Comparison of ENCODE assay signal across 8 cellular contexts in genomic region chr9:104868687-104869404, GRCh38. TPM values are rescaled to one million over a fixed set of nuclear protein-coding genes. Genes with fewer than 3 reads are reported as not detected.
DNase-seq lines count a peak whose midpoint lies in the region; ATAC-seq and TF ChIP-seq lines count a peak whose summit lies in the region.

No MANE protein-coding gene starts in this region.

- peaks cover 30 to 47% of the 10 kb centered on the region in 2 experiments for H3K4me1 ChIP-seq in SK-N-SH (ENCODE audit: control insufficient read depth in 1 of 2, insufficient read depth in 2 of 2, low read depth in 1 of 2, low read length in 1 of 2)

- ATAC-seq in GM21737 (IDR thresholded peaks at IDR 0.05; ENCODE audit: unreplicated experiment) = peak; percentile 96
- ATAC-seq in omental fat pad (ENCODE audit: low FRiP score) = peak; percentile 76

- peak overlapping the region; percentile 52; the same call in 1 of the 2 replicates for H3K4me2 ChIP-seq in SK-N-SH

- CTCF ChIA-PET in SK-N-SH (lab: Yijun Ruan, JAX) = interaction anchor here (0.9 to 1.6 kb wide), 5 partner anchors 8 to 547 kb away, joined by 3 to 8 read pairs (median 4); no protein-coding TSS in a partner anchor

- no peak overlapping the region for H2AFZ ChIP-seq in SK-N-SH (ENCODE audit: low read depth)

- no peaks in the 10 kb centered on the region for H4K20me1 ChIP-seq in SK-N-SH (ENCODE audit: insufficient read depth)

- POLR2A ChIA-PET in SK-N-SH (lab: Yijun Ruan, JAX) = no interaction called here

- no peaks in the 10 kb centered on the region for H3K36me3 ChIP-seq in SK-N-SH (replicated peaks in 1 of 2; ENCODE audit: control insufficient read depth in 1 of 2, insufficient read depth in 2 of 2, low read length in 1 of 2)

- no peak for TF ChIP-seq RAD21 in SK-N-SH (IDR thresholded peaks at IDR 0.05; ENCODE audit: low read length)

- H3K79me2 ChIP-seq in SK-N-SH (ENCODE audit: insufficient read depth) = no peaks in the 10 kb centered on the region

- no peaks in the 10 kb centered on the region for H3K27me3 ChIP-seq in SK-N-SH (ENCODE audit: insufficient read depth)

- no peak overlapping the region for H3K4me3 ChIP-seq in SK-N-SH (ENCODE audit: low read depth in 2 of 2, low read length in 1 of 2)
- no peak overlapping the region for H3K4me3 ChIP-seq in fibroblast of the aortic adventitia (ENCODE audit: low read depth, low read length)

- DNase-seq in EL (peak; percentile 67), HuH-7.5 (ENCODE audit: low spot score) (peak; percentile 87), SK-N-SH (peak; percentile 37), fibroblast of the aortic adventitia (ENCODE audit: low read depth) (peak; percentile 89), omental fat pad (ENCODE audit: low spot score) (no peak), T-helper 9 cell (no peak), cerebellum (ENCODE audit: low spot score) (no peak)

- no peak overlapping the region for H3K9ac ChIP-seq in SK-N-SH

- TF ChIP-seq EP300 in SK-N-SH (IDR thresholded peaks at IDR 0.05; ENCODE audit: borderline replicate concordance in 1 of 2, low read depth in 1 of 2, low read length in 1 of 2) = peak; percentile 18 to 40; a peak in 1 of 4 replicates

- H3F3A ChIP-seq in SK-N-SH (replicated peaks; ENCODE audit: insufficient read depth) = peaks cover 27% of the 10 kb centered on the region

- H3K9me2 ChIP-seq in SK-N-SH = no peaks in the 10 kb centered on the region

- H3K9me3 ChIP-seq in SK-N-SH = no peaks in the 10 kb centered on the region

- TF ChIP-seq CTCF in SK-N-SH (IDR thresholded peaks at IDR 0.05) (no peak), fibroblast of the aortic adventitia (IDR thresholded peaks at IDR 0.05; ENCODE audit: insufficient read depth, low read length) (no peak), omental fat pad (IDR thresholded peaks at IDR 0.05) (no peak)

- peak overlapping the region; percentile 71 to 74 for H3K27ac ChIP-seq in SK-N-SH (ENCODE audit: low read depth in 2 of 2, low read length in 1 of 2)

- WGBS in SK-N-SH (ENCODE audit: low lambda C conversion rate) = 66% methylated on average over 12 of the region's 12 CpGs

TF ChIP-seq in SK-N-SH, 30 proteins besides CTCF, POLR2A, EP300 and RAD21:
- TF ChIP-seq USF1 (IDR thresholded peaks at IDR 0.05; ENCODE audit: borderline replicate concordance, low read depth) (no peak), RXRA (IDR thresholded peaks at IDR 0.05; ENCODE audit: borderline replicate concordance, low read depth) (peak; percentile 100), TCF12 (IDR thresholded peaks at IDR 0.05) (peak; percentile 88), PBX3 (IDR thresholded peaks at IDR 0.05) (peak; percentile 82), RCOR1 (IDR thresholded peaks at IDR 0.05; ENCODE audit: low read length) (no peak), POLR2AphosphoS5 (IDR thresholded peaks at IDR 0.05; ENCODE audit: low read depth, low read length) (peak; percentile 38; the same call in 1 of the 2 replicates), GABPA (IDR thresholded peaks at IDR 0.05; ENCODE audit: low read depth) (no peak), EZH2phosphoT487 (IDR thresholded peaks at IDR 0.05; ENCODE audit: borderline replicate concordance, low read depth) (no peak), ZBTB33 (IDR thresholded peaks at IDR 0.05; ENCODE audit: borderline replicate concordance, low read depth) (no peak), YY1 (IDR thresholded peaks at IDR 0.05; ENCODE audit: low read depth) (no peak), SIN3A (IDR thresholded peaks at IDR 0.05; ENCODE audit: borderline replicate concordance, low read depth, low read length) (peak; percentile 71; the same call in 1 of the 2 replicates), ELF1 (IDR thresholded peaks at IDR 0.05) (no peak), NRF1 (IDR thresholded peaks at IDR 0.05; ENCODE audit: low read depth, low read length) (no peak), REST (IDR thresholded peaks at IDR 0.05; ENCODE audit: low read depth, low read length) (no peak), FOXJ3 (CRISPR knock-in tag; IDR thresholded peaks at IDR 0.05) (no peak), JUND (IDR thresholded peaks at IDR 0.05) (0 out of 2 replicates have a peak, but pooled peaks have one; percentile 8), CHD2 (IDR thresholded peaks at IDR 0.05; ENCODE audit: low read length, partially characterized antibody) (no peak)
- TF ChIP-seq, protein P1, sequence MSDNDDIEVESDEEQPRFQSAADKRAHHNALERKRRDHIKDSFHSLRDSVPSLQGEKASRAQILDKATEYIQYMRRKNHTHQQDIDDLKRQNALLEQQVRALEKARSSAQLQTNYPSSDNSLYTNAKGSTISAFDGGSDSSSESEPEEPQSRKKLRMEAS (IDR thresholded peaks at IDR 0.05; ENCODE audit: low read depth) = 0 out of 2 replicates have a peak, but pooled peaks have one; percentile 29

RNA-seq across cellular contexts. Expression of gene ABCA1, which starts 59.1 kb away (rescaled TPM):
- 5.3 and 9.3 TPM in 2 replicates for polyA plus RNA-seq in SK-N-SH (2012; rRNA removed)
- polyA plus RNA-seq in SK-N-SH (2012; cell fraction: cytosol; rRNA removed) = 4.7 and 4.9 TPM in 2 replicates
- 4.2 and 7.3 TPM in 2 replicates for polyA plus RNA-seq in SK-N-SH (2012; cell fraction: nucleus; rRNA removed)
- total RNA-seq in fibroblast of the aortic adventitia (ENCODE audit: low replicate concordance) = 40.1 and 45.0 TPM in 2 replicates
- 100 to 1,000 TPM in 3 of 4 donors, 10 to 100 TPM in 1; 87.3 to 188 (median 124) TPM for total RNA-seq in omental fat pad
- 19.1 TPM for total RNA-seq in cerebellum

Comparison
In these comparisons a context has a peak if more than half of its experiments do, and no peak if none do; other contexts are left out.
1. DNase-seq: peak in EL (single experiment), HuH-7.5 (single experiment), SK-N-SH (single experiment) and fibroblast of the aortic adventitia (single experiment); none in omental fat pad (single experiment), T-helper 9 cell (single experiment) and cerebellum (single experiment).